ENCODE assay signal across 13 cellular contexts in genomic region chr1:214476229-214476957, GRCh38.
DNase-seq lines count a peak whose midpoint lies in the region; ATAC-seq, FAIRE-seq and TF ChIP-seq lines count a peak whose summit lies in the region.
"Had no signal": no experiment of that assay in that cellular context is flagged by ENCODE, and none has a peak within 500 bp of the region (broad histone marks: within the 10 kb centered on the region; RNA-seq: fewer than 3 reads in every experiment).

No MANE protein-coding gene starts in this region.

- intact Hi-C loops in PC-3 (cut with micrococcal nuclease) = no loop called here
- intact Hi-C loops in pancreas (cut with DNase I) = no loop called here

- peak; percentile 88 for ATAC-seq in PC-3
- ATAC-seq in pancreas = peak; percentile 11 to 60 (median 41)
- ATAC-seq in HG03095 (IDR thresholded peaks at IDR 0.05; ENCODE audit: unreplicated experiment) = no peak
- no peak for ATAC-seq in HG02642 (IDR thresholded peaks at IDR 0.05; ENCODE audit: poor library complexity, unreplicated experiment)

- no peaks in the 10 kb centered on the region for H3K27me3 ChIP-seq in PC-3 (ENCODE audit: low read length)
- no peaks in the 10 kb centered on the region for H3K27me3 ChIP-seq in pancreas
- H3K27me3 ChIP-seq: uterus had no signal

- BruUV-seq in PC-3 (replicated peaks; lab: Mats Ljungman, UMichigan) = no TSS peak

- POLR2A ChIA-PET in PC-3 (lab: Charles Lee; ENCODE audit: unreplicated experiment) = interaction anchor here (0.6 to 0.7 kb wide), 2 partner anchors 19 to 135 kb away, joined by 4 read pairs; no protein-coding TSS in a partner anchor

- peaks cover 19% of the 10 kb centered on the region for H4K20me1 ChIP-seq in PC-3 (ENCODE audit: low read length)

- DNase-seq in DMS53 (lab: John Stamatoyannopoulos, UW) (peak; percentile 86), PC-3 (peak; percentile 78), epithelial cell of prostate (ENCODE audit: low read depth, low spot score) (no peak), pancreas (no peak), foreskin fibroblast (no peak), SW 1271 (lab: John Stamatoyannopoulos, UW) (no peak)
- DNase-seq: GOT3, MM.1S, retina, SHP77, uterus had no signal

- no peak for TF ChIP-seq CTCF in PC-3 (conservative IDR thresholded peaks at IDR 0.05; ENCODE audit: low read depth, low read length)
- no peak for TF ChIP-seq CTCF in pancreas (IDR thresholded peaks at IDR 0.05)
- no peak for TF ChIP-seq CTCF in foreskin fibroblast (IDR thresholded peaks at IDR 0.05; ENCODE audit: low read depth, low read length)

- H3K4me2 ChIP-seq in PC-3 (ENCODE audit: low read length) = peak overlapping the region; percentile 64

- no peaks in the 10 kb centered on the region for H3K36me3 ChIP-seq in PC-3 (ENCODE audit: low read depth, low read length)
- no peaks in the 10 kb centered on the region for H3K36me3 ChIP-seq in pancreas
- H3K36me3 ChIP-seq: uterus had no signal

- peak overlapping the region; percentile 28; the same call in 1 of the 2 replicates for H3K4me3 ChIP-seq in PC-3 (ENCODE audit: low read length)
- H3K4me3 ChIP-seq in pancreas = no peak overlapping the region
- no peak overlapping the region for H3K4me3 ChIP-seq in foreskin fibroblast (ENCODE audit: low read depth in 1 of 2, low read length in 2 of 2)
- H3K4me3 ChIP-seq: uterus had no signal

- no peaks in the 10 kb centered on the region for H3F3A ChIP-seq in PC-3 (ENCODE audit: low read length, unreplicated experiment)

- H2AFZ ChIP-seq in PC-3 (ENCODE audit: low read length) = no peak overlapping the region

- FAIRE-seq in pancreas (lab: Jason Lieb, UNC) = no peak

- 82 to 89% methylated on average over 10 of the region's 10 CpGs for WGBS in pancreas, 2 donors

- H3K27ac ChIP-seq in PC-3 (ENCODE audit: low read length) (peak overlapping the region; percentile 56), epithelial cell of prostate (peak overlapping the region; percentile 100), pancreas (no peak overlapping the region)
- H3K27ac ChIP-seq: uterus had no signal

- H3K9me3 ChIP-seq in PC-3 (ENCODE audit: low read length) (no peaks in the 10 kb centered on the region), pancreas (no peaks in the 10 kb centered on the region)
- H3K9me3 ChIP-seq: uterus had no signal

- peaks cover 33% of the 10 kb centered on the region for H3K4me1 ChIP-seq in PC-3 (ENCODE audit: insufficient read depth, low read length)
- peaks cover 0 to 26% (median 0%) of the 10 kb centered on the region in 3 donors for H3K4me1 ChIP-seq in pancreas
- H3K4me1 ChIP-seq: uterus had no signal

- CTCF ChIA-PET in PC-3 (lab: Charles Lee) = interaction anchor here (1.5 kb wide), 1 partner anchor 108 kb away, joined by 4 read pairs; no protein-coding TSS in a partner anchor

- peaks cover 93% of the 10 kb centered on the region for H3K79me2 ChIP-seq in PC-3 (ENCODE audit: low read length)

- no peaks in the 10 kb centered on the region for H3K9me2 ChIP-seq in PC-3 (replicated peaks; ENCODE audit: low read length)

- no peak overlapping the region for H3K9ac ChIP-seq in PC-3 (ENCODE audit: low read length)

Comparison
In these comparisons a context has a peak if more than half of its experiments do, and no peak if none do; other contexts are left out.
1. DNase-seq: peak in DMS53 (single experiment) and PC-3 (single experiment); none in epithelial cell of prostate (single experiment), pancreas (0 of 6), foreskin fibroblast (0 of 2) and SW 1271 (0 of 2).
2. ATAC-seq: peak in PC-3 (single experiment) and pancreas (4 of 4); none in HG03095 (single experiment) and HG02642 (single experiment).
3. H3K27ac ChIP-seq: peak in PC-3 (single experiment) and epithelial cell of prostate (single experiment); none in pancreas (0 of 4).